In the genomic region with DNA sequence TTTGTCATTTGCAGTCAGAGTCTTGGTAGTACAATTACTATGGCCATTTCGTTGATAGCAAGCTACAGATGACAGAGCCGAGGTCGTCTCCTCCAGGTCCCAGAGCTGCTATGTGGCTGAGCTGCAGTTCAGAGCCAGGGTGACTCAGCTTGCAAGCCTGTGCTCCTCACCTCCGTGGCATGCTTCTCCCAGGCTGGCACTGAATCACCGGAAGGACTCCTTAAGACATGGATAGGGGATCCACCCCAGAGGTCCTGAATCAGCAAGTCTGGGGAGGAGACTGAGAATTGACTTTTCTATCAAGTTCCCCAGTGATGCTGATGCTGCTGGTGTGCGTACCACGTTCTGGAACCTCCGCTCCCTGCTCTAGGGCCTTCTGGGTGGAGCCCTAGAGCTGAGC, we compare ENCODE assay signal across 15 cellular contexts.
DNase-seq lines count a peak whose midpoint lies in the region; ATAC-seq and TF ChIP-seq lines count a peak whose summit lies in the region.
"Had no signal": no experiment of that assay in that cellular context is flagged by ENCODE, and none has a peak within 500 bp of the region (broad histone marks: within the 10 kb centered on the region; RNA-seq: fewer than 3 reads in every experiment).

No MANE protein-coding gene starts in this region.

- TF ChIP-seq CTCF in AG09319 (IDR thresholded peaks at IDR 0.05; ENCODE audit: low read depth, low read length) (no peak), cardiac fibroblast (IDR thresholded peaks at IDR 0.05; ENCODE audit: low read depth, low read length) (no peak), mucosa of descending colon (IDR thresholded peaks at IDR 0.05) (no peak), GM13977 (IDR thresholded peaks at IDR 0.05; ENCODE audit: extremely low read depth, insufficient read depth, missing control alignments) (no peak)

- no peaks in the 10 kb centered on the region for H3K79me1 ChIP-seq in mesendoderm (ENCODE audit: low read length)

- H3K4me3 ChIP-seq in cardiac fibroblast (replicated peaks in 1 of 2; ENCODE audit: low read depth in 2 of 2, low read length in 2 of 2) (no peak overlapping the region), mesendoderm (ENCODE audit: low read length) (no peak overlapping the region), mucosa of descending colon (no peak overlapping the region)
- H3K4me3 ChIP-seq: pancreas had no signal

- no peak overlapping the region for H3K9ac ChIP-seq in mesendoderm (ENCODE audit: low read length)

- ATAC-seq in mucosa of descending colon, result no peak
- ATAC-seq: activated CD4-positive, alpha-beta T cell treated with anti-CD3 and anti-CD28 coated beads for 36 hours; activated naive CD4-positive, alpha-beta T cell treated with anti-CD3 and anti-CD28 coated beads, Interleukin-2, amount 50 U/mL, for 72 hours; pancreas had no signal

- H3K9me3 ChIP-seq in mucosa of descending colon, result no peaks in the 10 kb centered on the region
- H3K9me3 ChIP-seq: pancreas had no signal

- no peaks in the 10 kb centered on the region for H3K27me3 ChIP-seq in mesendoderm (ENCODE audit: insufficient read depth, low read length, poor library complexity)
- H3K27me3 ChIP-seq: pancreas had no signal

- H2BK5ac ChIP-seq in mesendoderm (ENCODE audit: low read length), result no peak overlapping the region

- no peak overlapping the region for H3K27ac ChIP-seq in mesendoderm (ENCODE audit: low read depth, low read length)
- H3K27ac ChIP-seq: pancreas had no signal

- H2BK120ac ChIP-seq in mesendoderm (ENCODE audit: low read depth, low read length), result no peak overlapping the region

- H3K4me2 ChIP-seq in mesendoderm (ENCODE audit: low read length), result no peak overlapping the region

- H4K8ac ChIP-seq in mesendoderm (ENCODE audit: low read depth, low read length), result no peak overlapping the region

- H3K18ac ChIP-seq in mesendoderm (ENCODE audit: low read length), result no peak overlapping the region

- H2BK15ac ChIP-seq in mesendoderm (replicated peaks; ENCODE audit: low read depth), result no peak overlapping the region

- in situ Hi-C loops in GM13977 (cut with MboI; ENCODE audit: low pct_unique_long_range_greater_than_20kb, low sequenced_read_pairs, unreplicated experiment), result no loop called here

- H3K79me2 ChIP-seq in mesendoderm (ENCODE audit: control insufficient read depth, insufficient read depth, low read length), result no peaks in the 10 kb centered on the region

- H3K36me3 ChIP-seq in mesendoderm (ENCODE audit: control insufficient read depth, insufficient read depth, low read length), result no peaks in the 10 kb centered on the region
- H3K36me3 ChIP-seq in mucosa of descending colon (ENCODE audit: low read depth), result no peaks in the 10 kb centered on the region
- H3K36me3 ChIP-seq: pancreas had no signal

- no peak overlapping the region for H3K4ac ChIP-seq in mesendoderm (ENCODE audit: low read depth, low read length)

- DNase-seq in AG09319 (ENCODE audit: extremely low read depth, low read depth), result peak; percentile 35
- peak; percentile 96 for DNase-seq in LHCN-M2 (ENCODE audit: low read depth)
- peak; percentile 19 to 96 for DNase-seq in cardiac fibroblast (ENCODE audit: low read depth in 2 of 2)
- DNase-seq in mesendoderm, result peak; percentile 66
- no peak for DNase-seq in Kasumi-1 (lab: John Stamatoyannopoulos, UW)
- no peak for DNase-seq in mucosa of descending colon
- no peak for DNase-seq in GM13977 (ENCODE audit: low spot score)
- DNase-seq in effector CD8-positive, alpha-beta T cell (lab: John Stamatoyannopoulos, UW), result no peak
- DNase-seq: activated CD4-positive, alpha-beta T cell treated with anti-CD3 and anti-CD28 coated beads for 36 hours; COR-L47; effector memory CD4-positive, alpha-beta T cell; left cardiac atrium; NCI-H345; pancreas had no signal

- no peak overlapping the region for H3K56ac ChIP-seq in mesendoderm (ENCODE audit: low read length)

- no peaks in the 10 kb centered on the region for H3K4me1 ChIP-seq in mesendoderm (ENCODE audit: control insufficient read depth, low read depth, low read length)
- H3K4me1 ChIP-seq in mucosa of descending colon (ENCODE audit: low read depth), result no peaks in the 10 kb centered on the region
- H3K4me1 ChIP-seq: pancreas had no signal

- WGBS in mesendoderm (ENCODE audit: extremely low coverage, insufficient coverage, low lambda C conversion rate), result no CpG with 5 or more reads among the region's 8 CpGs

- H3K23ac ChIP-seq in mesendoderm (ENCODE audit: low read length), result no peak overlapping the region

- no peak overlapping the region for H2AK5ac ChIP-seq in mesendoderm (ENCODE audit: low read length)

- intact Hi-C loops in mucosa of descending colon (cut with DNase I, micrococcal nuclease), result no loop called here

- H4K5ac ChIP-seq in mesendoderm (ENCODE audit: low read length), result no peak overlapping the region

Comparison
In these comparisons a context has a peak if more than half of its experiments do, and no peak if none do; other contexts are left out.
1. DNase-seq: peak in AG09319 (single experiment), LHCN-M2 (single experiment), cardiac fibroblast (2 of 2) and mesendoderm (single experiment); none in Kasumi-1 (0 of 2), mucosa of descending colon (0 of 3), GM13977 (single experiment) and effector CD8-positive, alpha-beta T cell (single experiment).